In the genomic region with DNA sequence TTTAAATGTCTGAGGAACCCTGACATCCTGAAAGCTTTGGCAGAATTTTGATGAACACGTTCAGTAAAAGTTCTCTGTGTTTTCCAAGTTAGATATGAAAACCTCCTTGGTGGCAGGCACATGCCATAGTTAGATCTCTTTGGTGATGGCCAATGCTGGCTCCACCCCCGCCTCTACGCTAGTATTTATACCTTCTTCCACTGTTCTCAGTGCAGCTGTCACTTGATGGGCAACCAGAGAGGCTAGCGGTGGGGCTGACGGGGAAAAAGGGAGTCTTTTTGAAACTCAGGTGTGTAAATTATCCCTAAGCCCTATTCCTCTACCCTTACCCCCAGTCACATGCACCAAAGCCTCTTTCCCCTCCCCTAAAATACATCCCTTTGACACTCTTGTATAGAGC, we compare ENCODE assay signal across 15 cellular contexts. TPM values are rescaled to one million over a fixed set of nuclear protein-coding genes. Genes with fewer than 3 reads are reported as not detected.
DNase-seq lines count a peak whose midpoint lies in the region; ATAC-seq and TF ChIP-seq lines count a peak whose summit lies in the region.
"Had no signal": no experiment of that assay in that cellular context is flagged by ENCODE, and none has a peak within 500 bp of the region (broad histone marks: within the 10 kb centered on the region; RNA-seq: fewer than 3 reads in every experiment).

No MANE protein-coding gene starts in this region.

- H3K4me1 ChIP-seq in GM23338 (ENCODE audit: insufficient read depth) (peaks cover 17% of the 10 kb centered on the region), mesodermal cell (ENCODE audit: control insufficient read depth, insufficient read depth, low read length, poor library complexity, severe bottlenecking) (peaks cover 20% of the 10 kb centered on the region), parathyroid adenoma (peaks cover 12% of the 10 kb centered on the region), tibial artery (no peaks in the 10 kb centered on the region)
- H3K4me1 ChIP-seq: BLaER1 had no signal

- H3K36me3 Mint-ChIP-seq in GM23338 (ENCODE audit: low read depth), result no peaks in the 10 kb centered on the region
- H3K36me3 Mint-ChIP-seq in type B pancreatic cell, result no peaks in the 10 kb centered on the region
- H3K36me3 Mint-ChIP-seq: CD14-positive monocyte; CD4-positive, alpha-beta memory T cell had no signal

- peaks cover 2% of the 10 kb centered on the region for H3K27me3 Mint-ChIP-seq in GM23338 (ENCODE audit: insufficient read depth, low read depth, poor library complexity)
- H3K27me3 Mint-ChIP-seq in type B pancreatic cell, result no peaks in the 10 kb centered on the region
- H3K27me3 Mint-ChIP-seq: CD4-positive, alpha-beta memory T cell had no signal

- H2AFZ ChIP-seq in GM23338 (peak overlapping the region; percentile 72; the same call in 1 of the 2 replicates), parathyroid adenoma (no peak overlapping the region)

- H3K27me3 ChIP-seq in GM23338 (ENCODE audit: insufficient read depth) (no peaks in the 10 kb centered on the region), parathyroid adenoma (ENCODE audit: control insufficient read depth, insufficient read depth, low read length) (no peaks in the 10 kb centered on the region), tibial artery (no peaks in the 10 kb centered on the region)
- H3K27me3 ChIP-seq: BLaER1 had no signal

- DNase-seq in GM23338 (ENCODE audit: low spot score) (no peak), type B pancreatic cell (ENCODE audit: extremely low spot score, unreplicated experiment) (no peak), hepatic stellate cell (ENCODE audit: low spot score) (no peak), tibial artery (no peak), T-helper 9 cell (no peak)
- DNase-seq: 8988T; Calu3; CD4-positive, alpha-beta memory T cell; DMS79 treated with DMSO at 0.1 percent for 48 hours; H9; IMR-90 had no signal

- H3K4me2 ChIP-seq in GM23338, result peak overlapping the region; percentile 29
- H3K4me2 ChIP-seq in parathyroid adenoma (ENCODE audit: low read length), result peak overlapping the region; percentile 8
- H3K4me2 ChIP-seq: BLaER1 had no signal

- H3K36me3 ChIP-seq in GM23338 (ENCODE audit: insufficient read depth) (no peaks in the 10 kb centered on the region), mesodermal cell (ENCODE audit: control insufficient read depth, insufficient read depth, low read length) (no peaks in the 10 kb centered on the region), parathyroid adenoma (ENCODE audit: control insufficient read depth, insufficient read depth, low read length) (no peaks in the 10 kb centered on the region), tibial artery (no peaks in the 10 kb centered on the region)
- H3K36me3 ChIP-seq: BLaER1 had no signal

- H3K27ac Mint-ChIP-seq in GM23338 (peak overlapping the region; percentile 33; the same call in 1 of the 2 replicates), type B pancreatic cell (peak overlapping the region; percentile 36)
- H3K27ac Mint-ChIP-seq: CD14-positive monocyte; CD4-positive, alpha-beta memory T cell; H9 had no signal

- no peak overlapping the region for H3K4me3 ChIP-seq in GM23338
- no peak overlapping the region for H3K4me3 ChIP-seq in mesodermal cell (ENCODE audit: extremely low read depth, insufficient read depth, low read length, poor library complexity, severe bottlenecking)
- H3K4me3 ChIP-seq in parathyroid adenoma (ENCODE audit: low read depth, low read length), result no peak overlapping the region
- no peak overlapping the region for H3K4me3 ChIP-seq in tibial artery
- H3K4me3 ChIP-seq: BLaER1 had no signal

- no peaks in the 10 kb centered on the region for H3K9me3 Mint-ChIP-seq in GM23338
- no peaks in the 10 kb centered on the region for H3K9me3 Mint-ChIP-seq in type B pancreatic cell
- H3K9me3 Mint-ChIP-seq: CD4-positive, alpha-beta memory T cell; H9 had no signal

- 55 to 56% methylated on average over 1 of the region's 5 CpGs for WGBS in mesodermal cell (ENCODE audit: insufficient coverage in 2 of 2), 2 experiments

- TF ChIP-seq CTCF in GM23338 (conservative IDR thresholded peaks at IDR 0.05; ENCODE audit: low read depth in 2 of 2), result no peak
- no peak for TF ChIP-seq CTCF in parathyroid adenoma (IDR thresholded peaks at IDR 0.05)
- no peak for TF ChIP-seq CTCF in type B pancreatic cell (conservative IDR thresholded peaks at IDR 0.05)
- TF ChIP-seq CTCF in tibial artery (IDR thresholded peaks at IDR 0.05), result no peak

- intact Hi-C loops in tibial artery (cut with DNase I; ENCODE audit: low total_unique reads), result no loop called here

- H3K4me3 Mint-ChIP-seq in GM23338 (no peak overlapping the region), type B pancreatic cell (no peak overlapping the region)
- H3K4me3 Mint-ChIP-seq: CD14-positive monocyte; CD4-positive, alpha-beta memory T cell; H9 had no signal

- no peaks in the 10 kb centered on the region for H4K20me1 ChIP-seq in GM23338 (replicated peaks; ENCODE audit: insufficient read depth)
- H4K20me1 ChIP-seq: BLaER1 had no signal

- peaks cover 27% of the 10 kb centered on the region for H3K4me1 Mint-ChIP-seq in GM23338
- H3K4me1 Mint-ChIP-seq in type B pancreatic cell (ENCODE audit: unreplicated experiment), result peaks cover 13% of the 10 kb centered on the region
- H3K4me1 Mint-ChIP-seq: CD14-positive monocyte; CD4-positive, alpha-beta memory T cell had no signal

- no peaks in the 10 kb centered on the region for H3K79me2 ChIP-seq in GM23338 (replicated peaks; ENCODE audit: insufficient read depth)
- no peaks in the 10 kb centered on the region for H3K79me2 ChIP-seq in parathyroid adenoma

- no peaks in the 10 kb centered on the region for H3K9me2 ChIP-seq in GM23338 (ENCODE audit: insufficient read depth)

- ATAC-seq in GM23338, result peak; percentile 68

- no peak overlapping the region for H3K9ac ChIP-seq in parathyroid adenoma
- H3K9ac ChIP-seq: BLaER1 had no signal

- H3K27ac ChIP-seq in GM23338 (ENCODE audit: low read depth) (no peak overlapping the region), mesodermal cell (ENCODE audit: low read depth, low read length, severe bottlenecking) (peak overlapping the region; percentile 74), parathyroid adenoma (no peak overlapping the region), tibial artery (no peak overlapping the region)
- H3K27ac ChIP-seq: BLaER1 had no signal

- no peaks in the 10 kb centered on the region for H3F3A ChIP-seq in GM23338 (replicated peaks; ENCODE audit: low read depth)

- no peaks in the 10 kb centered on the region for H3K9me3 ChIP-seq in mesodermal cell (ENCODE audit: control insufficient read depth, low read length)
- no peaks in the 10 kb centered on the region for H3K9me3 ChIP-seq in parathyroid adenoma (ENCODE audit: control insufficient read depth, low read length)
- no peaks in the 10 kb centered on the region for H3K9me3 ChIP-seq in tibial artery
- H3K9me3 ChIP-seq: BLaER1 had no signal

TF ChIP-seq in GM23338, 12 proteins besides CTCF, POLR2A, EP300 and RAD21 (continues in another document):
- TF ChIP-seq EZH2 (IDR thresholded peaks at IDR 0.05; ENCODE audit: low read depth, unreplicated experiment), result no peak
- TF ChIP-seq, protein P1, sequence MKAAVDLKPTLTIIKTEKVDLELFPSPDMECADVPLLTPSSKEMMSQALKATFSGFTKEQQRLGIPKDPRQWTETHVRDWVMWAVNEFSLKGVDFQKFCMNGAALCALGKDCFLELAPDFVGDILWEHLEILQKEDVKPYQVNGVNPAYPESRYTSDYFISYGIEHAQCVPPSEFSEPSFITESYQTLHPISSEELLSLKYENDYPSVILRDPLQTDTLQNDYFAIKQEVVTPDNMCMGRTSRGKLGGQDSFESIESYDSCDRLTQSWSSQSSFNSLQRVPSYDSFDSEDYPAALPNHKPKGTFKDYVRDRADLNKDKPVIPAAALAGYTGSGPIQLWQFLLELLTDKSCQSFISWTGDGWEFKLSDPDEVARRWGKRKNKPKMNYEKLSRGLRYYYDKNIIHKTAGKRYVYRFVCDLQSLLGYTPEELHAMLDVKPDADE (IDR thresholded peaks at IDR 0.05), result no peak
- no peak for TF ChIP-seq JUNB (IDR thresholded peaks at IDR 0.05; ENCODE audit: unreplicated experiment)
- no peak for TF ChIP-seq STAT1 (IDR thresholded peaks at IDR 0.05; ENCODE audit: unreplicated experiment)

RNA-seq across cellular contexts. Expression of a gene that starts 32.1 kb away (rescaled TPM):
- 0.42 TPM in 1 of 2 replicates, not detected in the other for total RNA-seq in GM23338 (2014; rRNA removed; shearing (Covaris generic))
- 0.45 and 1.4 TPM in 2 replicates for polyA plus RNA-seq in GM23338 (2016; fragmentation: Nextera tagmentation; extraction: Ambion mirVana)
- 1.8 TPM for polyA plus RNA-seq in mesodermal cell (2013, experiment 1 of 2)
- polyA plus RNA-seq in mesodermal cell (2013, experiment 2 of 2), result 1.2 TPM
- 0.57 and 0.70 TPM in 2 replicates for total RNA-seq in type B pancreatic cell (ENCODE audit: low replicate concordance)
- total RNA-seq: CD4-positive, alpha-beta memory T cell had no signal

RNA-seq across cellular contexts. Expression of a gene that starts 41.3 kb away (rescaled TPM):
- total RNA-seq in GM23338 (2014; rRNA removed; shearing (Covaris generic)), result 114 and 130 TPM in 2 replicates
- polyA plus RNA-seq in GM23338 (2016; fragmentation: Nextera tagmentation; extraction: Ambion mirVana), result 86.1 and 88.5 TPM in 2 replicates
- polyA plus RNA-seq in mesodermal cell (2013, experiment 1 of 2), result 53.5 TPM
- 43.7 TPM for polyA plus RNA-seq in mesodermal cell (2013, experiment 2 of 2)
- 1.5 and 1.9 TPM in 2 replicates for total RNA-seq in type B pancreatic cell (ENCODE audit: low replicate concordance)

Comparison
In these comparisons a context has a peak if more than half of its experiments do, and no peak if none do; other contexts are left out.
1. RNA of a gene that starts 41.3 kb away (total RNA-seq): 114 to 130 TPM in GM23338; 1.5 to 1.9 TPM in type B pancreatic cell; every median in the first group is over 10 times any median in the second.